ENCODE assay signal across 8 cellular contexts in the genomic region with DNA sequence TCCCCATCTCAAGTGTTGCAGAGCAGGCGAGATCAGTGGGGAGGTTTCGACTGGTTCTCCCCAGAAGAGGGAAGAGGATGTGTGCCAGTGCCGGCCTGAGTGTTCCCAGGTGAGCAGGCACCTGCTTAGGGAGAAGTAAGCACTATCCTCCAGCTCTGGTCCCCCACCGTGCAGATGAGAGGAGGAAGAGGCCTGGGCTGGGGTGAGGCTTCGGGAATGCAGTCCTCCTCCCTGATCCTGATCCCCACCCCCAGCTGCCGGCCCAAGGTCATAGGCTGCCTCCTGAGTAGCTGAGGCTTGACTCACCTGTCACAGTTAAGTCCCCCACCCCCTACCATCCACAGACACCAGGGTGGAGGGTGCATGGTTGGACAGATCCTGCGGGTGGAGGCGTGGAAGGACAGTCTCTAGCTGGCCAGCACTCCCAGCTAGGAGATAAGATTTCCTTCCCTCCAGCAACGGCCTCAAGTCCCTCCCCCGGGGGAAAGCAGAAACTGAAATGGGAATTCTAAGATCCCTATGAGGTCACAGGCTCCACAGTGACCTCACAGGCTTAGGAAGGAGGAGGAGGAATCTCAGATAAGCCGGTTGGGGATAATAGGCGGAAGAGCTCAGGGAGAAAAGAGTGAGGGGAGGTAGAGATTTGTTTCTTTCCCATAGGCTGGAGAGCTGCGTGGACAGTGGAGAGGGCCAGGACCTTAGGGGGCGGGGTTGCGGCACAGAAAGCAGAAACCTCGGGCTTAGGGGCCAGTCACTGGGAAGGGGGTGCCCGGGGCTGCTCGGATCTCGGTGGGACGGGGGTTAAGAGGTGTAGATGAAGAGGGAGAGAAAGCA.
DNase-seq lines count a peak whose midpoint lies in the region; ATAC-seq and TF ChIP-seq lines count a peak whose summit lies in the region.

No MANE protein-coding gene starts in this region.

- in situ Hi-C loops in astrocyte of the spinal cord (cut with HindIII; ENCODE audit: low sequenced_read_pairs), result no loop called here

- no peak for TF ChIP-seq CTCF in astrocyte of the spinal cord (IDR thresholded peaks at IDR 0.05; ENCODE audit: low read depth, low read length)

- ATAC-seq in HG02884 (IDR thresholded peaks at IDR 0.05; ENCODE audit: unreplicated experiment), result no peak

- peak overlapping the region; percentile 92 for H3K4me3 ChIP-seq in astrocyte of the spinal cord (ENCODE audit: low read depth, low read length)
- H3K4me3 ChIP-seq in skin epidermis, result peak overlapping the region; percentile 79 to 100 (median 84)

- DNase-seq in EL (peak; percentile 82), NCI-H146 (lab: John Stamatoyannopoulos, UW) (peak; percentile 66), astrocyte of the spinal cord (ENCODE audit: low read depth, low spot score) (peak; percentile 66), iPS-NIHi11 (ENCODE audit: low spot score) (peak; percentile 69), GDM1 (lab: John Stamatoyannopoulos, UW) (no peak), germinal center (ENCODE audit: low spot score) (no peak)

- peak overlapping the region in 20 of 21 experiments; percentile 86 to 99 (median 96) for H3K27ac ChIP-seq in skin epidermis

Comparison
In these comparisons a context has a peak if more than half of its experiments do, and no peak if none do; other contexts are left out.
1. DNase-seq: peak in EL (single experiment), NCI-H146 (single experiment), astrocyte of the spinal cord (single experiment) and iPS-NIHi11 (single experiment); none in GDM1 (single experiment) and germinal center (single experiment).